Comparison of ENCODE assay signal across 1 cellular context in genomic region chr1:95742591-95743089, GRCh38.
TF ChIP-seq lines count a peak whose summit lies in the region.

No MANE protein-coding gene starts in this region.

TF ChIP-seq in GM23338, 12 proteins besides CTCF, POLR2A, EP300 and RAD21:
- no peak for TF ChIP-seq ZNF462 (CRISPR knock-in tag; IDR thresholded peaks at IDR 0.05)
- no peak for TF ChIP-seq EZH2 (IDR thresholded peaks at IDR 0.05; ENCODE audit: low read depth, unreplicated experiment)
- TF ChIP-seq REST (IDR thresholded peaks at IDR 0.05; ENCODE audit: unreplicated experiment) = no peak
- TF ChIP-seq STAT1 (IDR thresholded peaks at IDR 0.05; ENCODE audit: unreplicated experiment) = no peak
- no peak for TF ChIP-seq JUNB (IDR thresholded peaks at IDR 0.05; ENCODE audit: unreplicated experiment)
- TF ChIP-seq EZH2phosphoT487 (IDR thresholded peaks at IDR 0.05; ENCODE audit: unreplicated experiment) = no peak
- no peak for TF ChIP-seq CREB1 (CRISPR knock-in tag; IDR thresholded peaks at IDR 0.05; ENCODE audit: low read depth)
- no peak for TF ChIP-seq POLR2AphosphoS5 (IDR thresholded peaks at IDR 0.05; ENCODE audit: low read depth)
- no peak for TF ChIP-seq ZNF114 (CRISPR knock-in tag; IDR thresholded peaks at IDR 0.05)
- no peak for TF ChIP-seq ZNF331 (CRISPR knock-in tag; IDR thresholded peaks at IDR 0.05; ENCODE audit: low read depth)
- no peak for TF ChIP-seq NANOG (IDR thresholded peaks at IDR 0.05; ENCODE audit: borderline replicate concordance)
- TF ChIP-seq ETS1 (IDR thresholded peaks at IDR 0.05) = no peak
